In genomic region chr12:106566771-106567170, GRCh38 we compare ENCODE assay signal across 20 cellular contexts. TPM values are rescaled to one million over a fixed set of nuclear protein-coding genes. Genes with fewer than 3 reads are reported as not detected.
DNase-seq lines count a peak whose midpoint lies in the region; TF ChIP-seq lines count a peak whose summit lies in the region.
"Had no signal": no experiment of that assay in that cellular context is flagged by ENCODE, and none has a peak within 500 bp of the region (broad histone marks: within the 10 kb centered on the region; RNA-seq: fewer than 3 reads in every experiment).

No MANE protein-coding gene starts in this region.

- DNase-seq in LHCN-M2 (ENCODE audit: low read depth) = peak; percentile 69
- peak; percentile 31 for DNase-seq in glomerular visceral epithelial cell (ENCODE audit: extremely low spot score)
- DNase-seq in renal cortical epithelial cell (ENCODE audit: low read depth) = peak; percentile 45
- DNase-seq in HCEC 1CT = no peak
- DNase-seq in NCI-H2081 treated with DMSO at 0.1 percent for 48 hours (lab: John Stamatoyannopoulos, UW) = no peak
- no peak for DNase-seq in HFFc6
- DNase-seq: Calu3; CD4-positive, CD25-positive, alpha-beta regulatory T cell; DMS 273 treated with DMSO at 0.1 percent for 48 hours; DMS79; EL had no signal

- H3K27ac ChIP-seq in BLaER1 = no peak overlapping the region
- H3K27ac ChIP-seq: 22Rv1, KMS-11 had no signal

- H3K36me3 Mint-ChIP-seq in HFFc6 (ENCODE audit: low read depth) = no peaks in the 10 kb centered on the region
- H3K36me3 Mint-ChIP-seq: CD4-positive, CD25-positive, alpha-beta regulatory T cell had no signal

- no peak overlapping the region for H3K4me3 Mint-ChIP-seq in HFFc6
- H3K4me3 Mint-ChIP-seq: CD4-positive, CD25-positive, alpha-beta regulatory T cell; IgD-negative memory B cell had no signal

- no peak overlapping the region for H3K4me3 ChIP-seq in BLaER1
- H3K4me3 ChIP-seq: HAP-1 had no signal

- no peaks in the 10 kb centered on the region for H3K9me3 ChIP-seq in BLaER1
- H3K9me3 ChIP-seq: HAP-1 had no signal

- no peak overlapping the region for H3K9ac ChIP-seq in BLaER1
- H3K9ac ChIP-seq: KMS-11 had no signal

- no peak for TF ChIP-seq CTCF in HFFc6 (IDR thresholded peaks at IDR 0.05)

- H3K27me3 ChIP-seq in BLaER1 = no peaks in the 10 kb centered on the region

- peaks cover 16% of the 10 kb centered on the region for H3K4me1 ChIP-seq in BLaER1

- H3K4me2 ChIP-seq in BLaER1 = peak overlapping the region; percentile 41
- H3K4me2 ChIP-seq: KMS-11 had no signal

- H3K36me3 ChIP-seq in BLaER1 = no peaks in the 10 kb centered on the region
- H3K36me3 ChIP-seq: HAP-1 had no signal

- no peak overlapping the region for H3K27ac Mint-ChIP-seq in HFFc6
- H3K27ac Mint-ChIP-seq: CD4-positive, CD25-positive, alpha-beta regulatory T cell had no signal

- H4K20me1 ChIP-seq in BLaER1 = no peaks in the 10 kb centered on the region

- H3K27me3 Mint-ChIP-seq in HFFc6 (ENCODE audit: insufficient read depth) = peaks cover 3% of the 10 kb centered on the region; the same call in 1 of the 2 replicates

- H3K9me3 Mint-ChIP-seq in HFFc6 = no peaks in the 10 kb centered on the region

- H3K4me1 Mint-ChIP-seq in HFFc6 (ENCODE audit: low read depth) = no peaks in the 10 kb centered on the region
- H3K4me1 Mint-ChIP-seq: CD4-positive, CD25-positive, alpha-beta regulatory T cell had no signal

RNA-seq across cellular contexts. Expression of gene RFX4, which starts 16.0 kb away (rescaled TPM):
- total RNA-seq in LHCN-M2 (2014; rRNA removed) (not detected in 2 replicates), renal cortical epithelial cell (not detected in 2 replicates)
- 0.06 TPM for polyA plus RNA-seq in LHCN-M2 (2012)
- not detected for total RNA-seq in HFFc6 (2021; fragmentation: NEBNext Ultra II Directional; extraction: Animal tissue kit (Norgen Biotek cat#: 25700))
- total RNA-seq: A673; Calu3; CD4-positive, CD25-positive, alpha-beta regulatory T cell; H1; HT-29 had no signal
- polyA plus RNA-seq: BJ; CD4-positive, CD25-positive, alpha-beta regulatory T cell; IgD-negative memory B cell had no signal

Comparison
In these comparisons a context has a peak if more than half of its experiments do, and no peak if none do; other contexts are left out.
1. DNase-seq: peak in LHCN-M2 (single experiment), glomerular visceral epithelial cell (single experiment) and renal cortical epithelial cell (single experiment); none in HCEC 1CT (single experiment), NCI-H2081 treated with DMSO at 0.1 percent for 48 hours (single experiment) and HFFc6 (single experiment).